In genomic region chr3:134718736-134719135, GRCh38 we compare ENCODE assay signal across 19 cellular contexts.
"Had no signal": no experiment of that assay in that cellular context is flagged by ENCODE, and none has a peak within 500 bp of the region (broad histone marks: within the 10 kb centered on the region; RNA-seq: fewer than 3 reads in every experiment).

No MANE protein-coding gene starts in this region.

- H3K27ac ChIP-seq: adrenal gland, heart right ventricle, ovary, SK-N-MC, tibial nerve had no signal

- H3K4me1 ChIP-seq: adrenal gland, heart right ventricle, tibial nerve had no signal

- H3K36me3 Mint-ChIP-seq: stimulated activated effector memory CD8-positive, alpha-beta T cell treated with anti-CD3 and anti-CD28 coated beads, Interleukin-12 subunit alpha, Interleukin-12 subunit beta, amount 100 ng/mL, for 72 hours had no signal

- H3K4me1 Mint-ChIP-seq: activated CD4-positive, alpha-beta T cell treated with anti-CD3 and anti-CD28 coated beads, Interleukin-2, amount 10 ng/mL, durations not matched to agents 24 days and 14 days; activated T-helper 17 cell treated with anti-CD3 and anti-CD28 coated beads, Interleukin-2, amount 50 U/mL, for 72 hours; endodermal cell; stimulated activated effector memory CD8-positive, alpha-beta T cell treated with anti-CD3 and anti-CD28 coated beads, Interleukin-12 subunit alpha, Interleukin-12 subunit beta, amount 100 ng/mL, for 72 hours had no signal

- H3K27ac Mint-ChIP-seq: activated B cell treated with CpG ODN at 0.5 μM for 24 hours; activated CD4-positive, alpha-beta T cell treated with anti-CD3 and anti-CD28 coated beads, Interleukin-2, amount 10 ng/mL, durations not matched to agents 24 days and 14 days; activated T-helper 17 cell treated with anti-CD3 and anti-CD28 coated beads, Interleukin-2, amount 50 U/mL, for 72 hours; endodermal cell; stimulated activated effector memory CD8-positive, alpha-beta T cell treated with anti-CD3 and anti-CD28 coated beads, Interleukin-12 subunit alpha, Interleukin-12 subunit beta, amount 100 ng/mL, for 72 hours; T-helper 1 cell treated with Interleukin-12 subunit alpha and Interleukin-12 subunit beta and Interleukin-4 antibody, amounts not matched to agents 30 μg/mL and 1 μg/mL, for 36 hours had no signal

- H3K9me3 Mint-ChIP-seq: activated B cell treated with CpG ODN at 0.5 μM for 24 hours; activated CD4-positive, alpha-beta T cell treated with anti-CD3 and anti-CD28 coated beads, Interleukin-2, amount 10 ng/mL, durations not matched to agents 24 days and 14 days; activated T-helper 17 cell treated with anti-CD3 and anti-CD28 coated beads, Interleukin-2, amount 50 U/mL, for 72 hours; endodermal cell; stimulated activated effector memory CD8-positive, alpha-beta T cell treated with anti-CD3 and anti-CD28 coated beads, Interleukin-12 subunit alpha, Interleukin-12 subunit beta, amount 100 ng/mL, for 72 hours; T-helper 1 cell treated with Interleukin-12 subunit alpha and Interleukin-12 subunit beta and Interleukin-4 antibody, amounts not matched to agents 30 μg/mL and 1 μg/mL, for 36 hours had no signal

- H3K27me3 Mint-ChIP-seq: activated B cell treated with CpG ODN at 0.5 μM for 24 hours had no signal

- H3K4me3 Mint-ChIP-seq: activated B cell treated with CpG ODN at 0.5 μM for 24 hours; activated CD4-positive, alpha-beta T cell treated with anti-CD3 and anti-CD28 coated beads, Interleukin-2, amount 10 ng/mL, durations not matched to agents 24 days and 14 days; activated T-helper 17 cell treated with anti-CD3 and anti-CD28 coated beads, Interleukin-2, amount 50 U/mL, for 72 hours; endodermal cell; stimulated activated effector memory CD8-positive, alpha-beta T cell treated with anti-CD3 and anti-CD28 coated beads, Interleukin-12 subunit alpha, Interleukin-12 subunit beta, amount 100 ng/mL, for 72 hours; T-helper 1 cell treated with Interleukin-12 subunit alpha and Interleukin-12 subunit beta and Interleukin-4 antibody, amounts not matched to agents 30 μg/mL and 1 μg/mL, for 36 hours had no signal

- H3K4me3 ChIP-seq: adrenal gland, heart right ventricle, ovary, SK-N-MC, smooth muscle cell, tibial nerve had no signal

- H3K27me3 ChIP-seq: adrenal gland, heart right ventricle, ovary, tibial nerve had no signal

- H3K36me3 ChIP-seq: adrenal gland, heart right ventricle, ovary, tibial nerve had no signal

- H3K9me3 ChIP-seq: adrenal gland, heart right ventricle, ovary, tibial nerve had no signal

- DNase-seq: activated B cell treated with CpG ODN at 0.5 μM for 24 hours; activated CD4-positive, alpha-beta T cell treated with anti-CD3 and anti-CD28 coated beads, Interleukin-2, amount 10 ng/mL, durations not matched to agents 24 days and 14 days; activated naive CD4-positive, alpha-beta T cell treated with anti-CD3 and anti-CD28 coated beads, Interleukin-2, amount 50 U/mL, for 16 hours; adrenal gland; cerebellar nuclear complex; dermis blood vessel endothelial cell; endodermal cell; erythroblast; heart right ventricle; left ventricle myocardium superior; mesenchymal stem cell; ovary; retina had no signal

- ATAC-seq: activated T-helper 17 cell treated with anti-CD3 and anti-CD28 coated beads, Interleukin-2, amount 50 U/mL, for 72 hours; heart right ventricle; left ventricle myocardium superior; stimulated activated effector memory CD8-positive, alpha-beta T cell treated with anti-CD3 and anti-CD28 coated beads, Interleukin-12 subunit alpha, Interleukin-12 subunit beta, amount 100 ng/mL, for 72 hours had no signal
